8 cellular contexts compared by ENCODE assay signal in the genomic region with DNA sequence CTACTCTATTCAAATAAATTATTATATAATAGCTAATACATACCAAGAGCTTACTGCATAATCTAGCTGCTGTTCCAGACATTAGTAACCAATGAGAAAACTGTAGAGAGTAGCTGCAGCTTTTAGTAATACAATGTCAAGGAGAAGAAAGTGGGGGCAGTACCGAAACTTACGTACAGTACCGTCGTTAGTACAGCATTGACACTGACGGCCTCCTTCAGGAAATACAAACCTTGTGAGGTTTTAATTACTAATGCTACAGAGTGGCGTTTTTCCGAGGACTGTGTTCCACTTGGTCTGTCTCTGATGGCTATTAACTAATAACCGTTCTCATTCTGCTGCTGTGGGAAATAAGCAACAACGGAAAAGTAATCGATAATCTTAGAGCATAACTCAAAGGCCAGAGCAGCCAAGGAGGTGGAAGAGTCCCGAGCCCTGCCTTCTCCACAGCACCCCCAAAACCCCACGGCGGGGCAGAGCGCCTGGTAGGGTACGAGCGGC. TPM values are rescaled to one million over a fixed set of nuclear protein-coding genes. Genes with fewer than 3 reads are reported as not detected.
A peak's percentile ranks its signal among the peaks of the same experiment; 100 is the strongest.
DNase-seq lines count a peak whose midpoint lies in the region; ATAC-seq and TF ChIP-seq lines count a peak whose summit lies in the region.

No MANE protein-coding gene starts in this region.

- DNase-seq in NCI-H82 (lab: John Stamatoyannopoulos, UW) (peak; percentile 59), NCI-H82 treated with DMSO at 0.1 percent for 48 hours (lab: John Stamatoyannopoulos, UW; ENCODE audit: unreplicated experiment) (no peak), HL-60 (ENCODE audit: low read depth in 1 of 2, low spot score in 1 of 2) (peak in 1 of 2 experiments; percentile 62), SKM-1 (lab: John Stamatoyannopoulos, UW; ENCODE audit: unreplicated experiment) (peak; percentile 49)
- peak in 1 of 3 experiments; percentile 21 for DNase-seq in effector memory CD8-positive, alpha-beta T cell

- H3K36me3 Mint-ChIP-seq in effector memory CD8-positive, alpha-beta T cell (ENCODE audit: insufficient read depth), result peaks cover 4% of the 10 kb centered on the region

- no peaks in the 10 kb centered on the region for H3K9me3 Mint-ChIP-seq in effector memory CD8-positive, alpha-beta T cell

- peak overlapping the region; percentile 82 for H3K4me3 ChIP-seq in HL-60 (replicated peaks; ENCODE audit: insufficient read depth, low read length)
- peak overlapping the region; percentile 76 to 81 for H3K4me3 ChIP-seq in mucosa of rectum (ENCODE audit: low read length in 2 of 2)
- H3K4me3 ChIP-seq in urinary bladder (ENCODE audit: low read depth, low read length), result peak overlapping the region; percentile 88

- H3K4me3 Mint-ChIP-seq in effector memory CD8-positive, alpha-beta T cell, result peak overlapping the region; percentile 91 to 96

- H3K4me1 ChIP-seq in mucosa of rectum (ENCODE audit: control insufficient read depth in 2 of 2, insufficient read depth in 2 of 2, low read length in 2 of 2), result peaks cover 9 to 10% of the 10 kb centered on the region in 2 donors
- no peaks in the 10 kb centered on the region for H3K4me1 ChIP-seq in urinary bladder (ENCODE audit: insufficient read depth)

- under 1% methylated on average over 16 of the region's 16 CpGs for WGBS in urinary bladder

- TF ChIP-seq CTCF in HL-60 (IDR thresholded peaks at IDR 0.05; ENCODE audit: insufficient read depth, low read length), result no peak

- H3K27ac ChIP-seq in HL-60 (replicated peaks) (peak overlapping the region; percentile 93), mucosa of rectum (ENCODE audit: low read depth in 2 of 2, low read length in 2 of 2) (peak overlapping the region; percentile 84), urinary bladder (ENCODE audit: low read depth) (no peak overlapping the region)

- H3K36me3 ChIP-seq in mucosa of rectum (ENCODE audit: control insufficient read depth in 2 of 2, insufficient read depth in 2 of 2, low read length in 2 of 2) (no peaks in the 10 kb centered on the region), urinary bladder (ENCODE audit: insufficient read depth) (no peaks in the 10 kb centered on the region)

- peak overlapping the region; percentile 65 to 93 for H3K9ac ChIP-seq in mucosa of rectum (ENCODE audit: low read depth in 1 of 2, low read length in 2 of 2)

- peaks cover 7 to 25% of the 10 kb centered on the region in 2 donors for H3K4me1 Mint-ChIP-seq in effector memory CD8-positive, alpha-beta T cell (ENCODE audit: low read depth in 2 of 2)

- no peaks in the 10 kb centered on the region for H3K27me3 Mint-ChIP-seq in effector memory CD8-positive, alpha-beta T cell

- peak; percentile 62 for ATAC-seq in GM21390 (IDR thresholded peaks at IDR 0.05; ENCODE audit: unreplicated experiment)
- ATAC-seq in effector memory CD8-positive, alpha-beta T cell (replicated peaks), result peak; percentile 67

- H3K9me3 ChIP-seq in mucosa of rectum (ENCODE audit: control insufficient read depth in 2 of 2, low read length in 2 of 2), result no peaks in the 10 kb centered on the region

- peak overlapping the region; percentile 88 to 97 for H3K27ac Mint-ChIP-seq in effector memory CD8-positive, alpha-beta T cell

- H3K27me3 ChIP-seq in HL-60 (ENCODE audit: insufficient read depth, poor library complexity, severe bottlenecking) (no peaks in the 10 kb centered on the region), mucosa of rectum (ENCODE audit: control insufficient read depth in 2 of 2, insufficient read depth in 2 of 2, low read length in 2 of 2) (no peaks in the 10 kb centered on the region)

RNA-seq across cellular contexts. Expression of a gene that starts 0.3 kb away (rescaled TPM):
- total RNA-seq in urinary bladder, result 31.3 TPM
- polyA plus RNA-seq in urinary bladder, result 16.1 TPM

RNA-seq across cellular contexts. Expression of a gene that starts 27.6 kb away (rescaled TPM):
- total RNA-seq in urinary bladder, result 8.6 TPM
- polyA plus RNA-seq in urinary bladder, result 1.3 TPM
